8 cellular contexts compared by ENCODE assay signal in genomic region chr6:134063966-134064445, GRCh38. TPM values are rescaled to one million over a fixed set of nuclear protein-coding genes. Genes with fewer than 3 reads are reported as not detected.
A peak's percentile ranks its signal among the peaks of the same experiment; 100 is the strongest.
DNase-seq lines count a peak whose midpoint lies in the region; ATAC-seq, FAIRE-seq and TF ChIP-seq lines count a peak whose summit lies in the region.

No MANE protein-coding gene starts in this region.

- H3K9me3 ChIP-seq in breast epithelium (no peaks in the 10 kb centered on the region), keratinocyte (ENCODE audit: control insufficient read depth, low read depth, low read length) (no peaks in the 10 kb centered on the region)

- no peak overlapping the region for H3K27ac ChIP-seq in breast epithelium
- no peak overlapping the region for H3K27ac ChIP-seq in keratinocyte (ENCODE audit: control insufficient read depth, insufficient read depth, low read length)

- H4K20me1 ChIP-seq in keratinocyte (ENCODE audit: control insufficient read depth, extremely low read depth, insufficient read depth, low read length): no peaks in the 10 kb centered on the region

- H3K9me1 ChIP-seq in keratinocyte (ENCODE audit: control insufficient read depth, extremely low read depth, insufficient read depth, low read length): no peaks in the 10 kb centered on the region

- dilution Hi-C loops in keratinocyte (cut with MboI; ENCODE audit: extremely low pct_ligation_motif_present, low sequenced_read_pairs): no loop called here

- H3K79me2 ChIP-seq in keratinocyte (ENCODE audit: control insufficient read depth, insufficient read depth, low read length): no peaks in the 10 kb centered on the region

- ATAC-seq in GM18858 (IDR thresholded peaks at IDR 0.05; ENCODE audit: unreplicated experiment) (peak; percentile 88), HG03025 (IDR thresholded peaks at IDR 0.05; ENCODE audit: low FRiP score, unreplicated experiment) (peak; percentile 87)

- TF ChIP-seq POLR2A in breast epithelium (IDR thresholded peaks at IDR 0.05): no peak

- H3K4me1 ChIP-seq in breast epithelium (no peaks in the 10 kb centered on the region), keratinocyte (ENCODE audit: control insufficient read depth, extremely low read depth, insufficient read depth, low read length) (peaks cover 17% of the 10 kb centered on the region)

- H3K4me2 ChIP-seq in keratinocyte (ENCODE audit: control insufficient read depth, extremely low read depth, insufficient read depth, low read depth, low read length): no peak overlapping the region

- H3K27me3 ChIP-seq in breast epithelium (no peaks in the 10 kb centered on the region), keratinocyte (ENCODE audit: control insufficient read depth, extremely low read depth, insufficient read depth, low read length) (no peaks in the 10 kb centered on the region)

- TF ChIP-seq CTCF in breast epithelium (IDR thresholded peaks at IDR 0.05) (peak; percentile 44 to 79 (median 75)), keratinocyte (optimal IDR thresholded peaks at IDR 0.05 in 1 of 3, IDR thresholded peaks at IDR 0.05 in 1 of 3, conservative IDR thresholded peaks at IDR 0.05 in 1 of 3; ENCODE audit: extremely low read depth in 1 of 3, insufficient read depth in 2 of 3, low read length in 3 of 3) (peak; percentile 86 to 94 (median 92))

- H2AFZ ChIP-seq in keratinocyte (ENCODE audit: control insufficient read depth, low read length): no peak overlapping the region

- intact Hi-C loops in breast epithelium (cut with DNase I; ENCODE audit: low total_unique reads): no loop called here

- no peaks in the 10 kb centered on the region for H3K36me3 ChIP-seq in breast epithelium
- no peaks in the 10 kb centered on the region for H3K36me3 ChIP-seq in keratinocyte (ENCODE audit: control insufficient read depth in 2 of 2, extremely low read depth in 1 of 2, insufficient read depth in 2 of 2, low read length in 2 of 2)

- peak; percentile 75 for FAIRE-seq in keratinocyte (lab: Jason Lieb, UNC)

- no peak overlapping the region for H3K9ac ChIP-seq in keratinocyte (ENCODE audit: control insufficient read depth, extremely low read depth, insufficient read depth, low read length)

- DNase-seq in AG08396 (ENCODE audit: low spot score) (peak; percentile 73), NCI-H2107 treated with DMSO at 0.1 percent for 48 hours (lab: John Stamatoyannopoulos, UW; ENCODE audit: unreplicated experiment) (peak; percentile 72), UCSD-AML1 (lab: John Stamatoyannopoulos, UW; ENCODE audit: unreplicated experiment) (peak; percentile 53), breast epithelium (ENCODE audit: low spot score in 2 of 2) (peak in 1 of 2 donors; percentile 69), keratinocyte (ENCODE audit: low read depth, low spot score) (no peak)
- DNase-seq in stimulated activated CD4-positive, alpha-beta T cell treated with anti-CD3 and anti-CD28 coated beads, Interleukin-2, amount 100 ng/mL, for 48 hours: peak; percentile 27 to 46

- H3K4me3 ChIP-seq in breast epithelium: no peak overlapping the region
- no peak overlapping the region for H3K4me3 ChIP-seq in keratinocyte (ENCODE audit: control insufficient read depth in 2 of 3, extremely low read depth in 1 of 3, insufficient read depth in 2 of 3, low read depth in 1 of 3, low read length in 3 of 3)

RNA-seq across cellular contexts. Expression of gene SLC2A12, which starts 11.6 kb away (rescaled TPM):
- total RNA-seq in breast epithelium: 1 to 10 TPM in 2 of 3 donors, under 1 TPM in 1; 0.16 to 7.0 (median 2.3) TPM
- 1.2 to 5.4 TPM (median 2.2 TPM) in 3 replicates for polyA plus RNA-seq in keratinocyte
- 0.54 TPM for polyA plus RNA-seq in keratinocyte (2011; ENCODE audit: low read depth)
- polyA plus RNA-seq in keratinocyte (2011; cell fraction: cytosol; rRNA removed): 0.94 and 2.8 TPM in 2 replicates
- polyA plus RNA-seq in keratinocyte (2011; cell fraction: nucleus; rRNA removed): 4.7 and 6.7 TPM in 2 replicates
- polyA plus RNA-seq in keratinocyte (2012; ENCODE audit: low replicate concordance): 0.85 and 2.1 TPM in 2 replicates
- polyA minus RNA-seq in keratinocyte: 0.82 to 7.3 TPM (median 2.5 TPM) in 3 replicates
- 2.3 TPM for polyA minus RNA-seq in keratinocyte (2011; cell fraction: cytosol; rRNA and poly(A)+ RNA removed)
- 9.0 and 9.9 TPM in 2 replicates for polyA minus RNA-seq in keratinocyte (2011; cell fraction: nucleus; rRNA and poly(A)+ RNA removed)
